In the genomic region with DNA sequence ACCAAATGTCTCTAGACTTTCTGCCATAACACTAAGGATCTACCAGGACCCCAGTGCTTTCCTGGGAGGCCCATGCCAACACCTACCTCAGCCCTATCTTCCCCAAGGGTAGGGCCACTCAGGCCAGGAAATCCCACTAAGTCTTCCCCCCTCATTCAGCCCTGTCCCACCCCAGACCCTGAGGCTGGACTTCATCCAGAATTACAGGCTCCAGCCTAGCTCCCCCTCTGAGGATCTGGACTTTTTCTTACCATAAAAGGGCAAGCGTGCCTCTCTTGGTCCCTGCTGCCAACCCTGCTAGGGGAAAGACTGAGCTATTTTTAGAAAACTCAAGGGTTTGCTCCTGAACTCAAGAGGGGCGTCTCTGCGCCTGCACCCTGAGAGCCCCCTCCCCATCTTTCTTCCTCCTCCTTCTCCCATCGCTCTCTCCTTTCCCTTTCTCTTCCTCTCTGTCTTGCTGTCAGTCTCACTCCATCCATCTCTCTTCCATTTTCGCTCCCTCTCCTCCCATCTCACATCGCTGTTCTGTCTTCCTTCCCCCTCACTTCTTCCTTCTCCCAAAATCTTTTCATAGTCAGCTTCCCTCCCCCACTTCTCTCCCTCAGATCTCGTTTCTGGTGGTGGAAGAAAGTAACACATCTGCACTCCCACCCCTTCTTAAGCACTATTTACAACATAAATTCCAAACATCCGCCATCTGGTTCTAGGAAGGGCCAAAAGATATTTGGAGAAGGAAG, we compare ENCODE assay signal across 11 cellular contexts. TPM values are rescaled to one million over a fixed set of nuclear protein-coding genes. Genes with fewer than 3 reads are reported as not detected.
DNase-seq lines count a peak whose midpoint lies in the region; ATAC-seq and TF ChIP-seq lines count a peak whose summit lies in the region.
"Had no signal": no experiment of that assay in that cellular context is flagged by ENCODE, and none has a peak within 500 bp of the region (broad histone marks: within the 10 kb centered on the region; RNA-seq: fewer than 3 reads in every experiment).

No MANE protein-coding gene starts in this region.

- H3K27me3 ChIP-seq in HUES6 (ENCODE audit: control insufficient read depth, insufficient read depth, low read length) (no peaks in the 10 kb centered on the region), lung (ENCODE audit: control insufficient read depth, insufficient read depth) (no peaks in the 10 kb centered on the region)

- H3K4me1 ChIP-seq in HUES6 (ENCODE audit: control insufficient read depth, insufficient read depth, low read length) (peaks cover 22% of the 10 kb centered on the region), lung (ENCODE audit: control insufficient read depth in 2 of 2, insufficient read depth in 2 of 2, low read length in 2 of 2) (peaks cover 8 to 18% of the 10 kb centered on the region in 2 donors)

- H3K27ac ChIP-seq in HUES6 (ENCODE audit: low read depth, low read length) (peak overlapping the region; percentile 40; the same call in 1 of the 2 replicates), caudate nucleus (ENCODE audit: low read depth, low read length) (peak overlapping the region; percentile 40), lung (ENCODE audit: low read depth in 1 of 2, low read length in 1 of 2) (peak overlapping the region; percentile 43 to 67), temporal lobe (ENCODE audit: low read depth, low read length) (peak overlapping the region; percentile 12)
- H3K27ac ChIP-seq: WERI-Rb-1 had no signal

- no peaks in the 10 kb centered on the region for H3K9me3 ChIP-seq in HUES6 (ENCODE audit: control insufficient read depth, insufficient read depth, low read depth, low read length)
- H3K9me3 ChIP-seq in lung (ENCODE audit: control insufficient read depth in 2 of 2, insufficient read depth in 1 of 2, low read length in 1 of 2), result no peaks in the 10 kb centered on the region

- H3K4me3 ChIP-seq in HUES6 (ENCODE audit: low read depth, low read length) (no peak overlapping the region), lung (no peak overlapping the region)

- H3K36me3 ChIP-seq in HUES6 (ENCODE audit: control insufficient read depth, insufficient read depth, low read length) (no peaks in the 10 kb centered on the region), lung (ENCODE audit: control insufficient read depth in 2 of 2, insufficient read depth in 2 of 2, low read length in 2 of 2) (no peaks in the 10 kb centered on the region)
- H3K36me3 ChIP-seq: WERI-Rb-1 had no signal

- DNase-seq in caudate nucleus (lab: John Stamatoyannopoulos, UW), result peak in 1 of 61 donors; percentile 7
- no peak for DNase-seq in lung (ENCODE audit: low spot score)
- DNase-seq in kidney tubule cell (ENCODE audit: low spot score), result no peak
- DNase-seq: Calu3, NCI-H2029, WERI-Rb-1 had no signal

- WGBS in lung, 2 donors, result 30 to 53% methylated on average over 8 of the region's 8 CpGs

- peak overlapping the region; percentile 72 for H3K9ac ChIP-seq in HUES6 (ENCODE audit: low read length)

- ATAC-seq in lung (ENCODE audit: insufficient read depth, low FRiP score), result no peak
- ATAC-seq in HG03342 (IDR thresholded peaks at IDR 0.05; ENCODE audit: unreplicated experiment), result no peak
- no peak for ATAC-seq in GM19395 (IDR thresholded peaks at IDR 0.05; ENCODE audit: unreplicated experiment)
- ATAC-seq: Panc1 had no signal

- TF ChIP-seq CTCF in lung (IDR thresholded peaks at IDR 0.05; ENCODE audit: control extremely low read depth, extremely low read depth), result no peak

RNA-seq across cellular contexts. Expression of a gene that starts 38.1 kb away (rescaled TPM):
- total RNA-seq in lung (1 to 10 TPM in 1 of 2 donors, under 1 TPM in 1; 0.34 to 1.3 TPM), temporal lobe (not detected)
- polyA plus RNA-seq in lung, result under 1 TPM; 0.26 to 0.44 TPM
- total RNA-seq: Calu3 had no signal

RNA-seq across cellular contexts. Expression of a gene that starts 59.3 kb away (rescaled TPM):
- total RNA-seq in lung (1 to 10 TPM; 7.9 to 9.3 TPM), temporal lobe (7.9 TPM)
- 1 to 10 TPM; 4.8 to 6.8 TPM for polyA plus RNA-seq in lung
